ENCODE assay signal across 17 cellular contexts in the genomic region with DNA sequence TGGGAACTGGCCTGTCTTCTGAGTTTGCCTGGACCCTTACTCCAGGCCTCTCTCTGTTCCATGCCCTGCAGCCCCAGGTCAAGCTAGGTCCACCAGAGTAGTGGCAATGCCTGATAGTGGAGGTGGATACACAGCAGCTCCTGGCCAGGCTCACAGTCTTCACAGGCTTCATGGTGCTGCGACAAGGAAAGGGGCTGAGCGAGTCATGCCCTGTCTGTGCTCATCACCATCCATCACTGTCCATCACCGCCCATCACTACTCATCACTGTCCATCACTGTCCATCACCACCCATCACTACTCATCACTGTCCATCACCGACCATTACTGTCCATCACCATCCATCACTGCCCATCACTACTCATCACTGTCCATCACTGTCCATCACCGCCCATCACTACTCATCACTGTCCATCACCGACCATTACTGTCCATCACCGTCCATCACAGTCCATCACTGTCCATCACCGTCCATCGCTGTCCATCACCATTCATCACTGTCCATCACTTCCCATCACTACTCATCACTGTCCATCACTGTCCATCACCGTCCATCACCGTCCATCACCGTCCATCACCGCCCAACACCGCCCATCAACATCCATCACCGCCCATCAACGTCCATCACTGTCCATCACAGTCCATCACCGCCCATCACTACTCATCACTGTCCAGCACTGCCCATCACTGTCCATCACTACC. TPM values are rescaled to one million over a fixed set of nuclear protein-coding genes. Genes with fewer than 3 reads are reported as not detected.
DNase-seq lines count a peak whose midpoint lies in the region; ATAC-seq, FAIRE-seq and TF ChIP-seq lines count a peak whose summit lies in the region.
"Had no signal": no experiment of that assay in that cellular context is flagged by ENCODE, and none has a peak within 500 bp of the region (broad histone marks: within the 10 kb centered on the region; RNA-seq: fewer than 3 reads in every experiment).

No MANE protein-coding gene starts in this region.

- H3K9me3 Mint-ChIP-seq in activated CD4-positive, alpha-beta memory T cell treated with anti-CD3 and anti-CD28 coated beads for 36 hours = no peaks in the 10 kb centered on the region
- H3K9me3 Mint-ChIP-seq: CD4-positive, alpha-beta T cell had no signal

- peak overlapping the region; percentile 57 for H4K8ac ChIP-seq in neuronal stem cell (ENCODE audit: low read depth, low read length)

- H3K9ac ChIP-seq in K562 (ENCODE audit: insufficient read depth in 1 of 2, low read depth in 2 of 2, low read length in 2 of 2) = no peak overlapping the region
- H3K9ac ChIP-seq in neuronal stem cell (ENCODE audit: low read depth, low read length, poor library complexity) = peak overlapping the region; percentile 60

- no peak overlapping the region for H4K91ac ChIP-seq in neuronal stem cell (ENCODE audit: low read depth, low read length, poor library complexity)

- peak overlapping the region; percentile 25 for H2BK12ac ChIP-seq in neuronal stem cell (ENCODE audit: low read length)

- no peak overlapping the region for H3K27ac ChIP-seq in K562 (ENCODE audit: extremely low read depth, low read depth, low read length)
- no peak overlapping the region for H3K27ac ChIP-seq in neuronal stem cell (replicated peaks; ENCODE audit: low read length)
- H3K27ac ChIP-seq in tibial artery = no peak overlapping the region
- H3K27ac ChIP-seq: PC-9 had no signal

- H3K9me3 ChIP-seq in K562 (replicated peaks; ENCODE audit: control insufficient read depth, insufficient read depth, low read depth, low read length) = no peaks in the 10 kb centered on the region
- peaks cover 0 to 4% of the 10 kb centered on the region in 2 donors for H3K9me3 ChIP-seq in neuronal stem cell (replicated peaks in 1 of 2; ENCODE audit: control insufficient read depth in 2 of 2, insufficient read depth in 1 of 2, low read depth in 1 of 2, low read length in 2 of 2)
- H3K9me3 ChIP-seq in tibial artery = no peaks in the 10 kb centered on the region

- H3K79me2 ChIP-seq in K562 (ENCODE audit: control insufficient read depth, insufficient read depth, low read length) = no peaks in the 10 kb centered on the region

- 24% methylated on average over 14 of the region's 17 CpGs for WGBS in K562 (ENCODE audit: insufficient coverage, low coverage, missing lambda C conversion rate)
- WGBS in neuronal stem cell (ENCODE audit: extremely low coverage in 2 of 2, insufficient read length in 2 of 2, insufficient replicate concordance in 1 of 2), 2 donors = 100% methylated on average over 7 of the region's 17 CpGs; no CpG with 5 or more reads in 1 of the 2 donors

- no TSS peak for BruUV-seq in K562 (replicated peaks; lab: Mats Ljungman, UMichigan)

- H3K4me1 ChIP-seq in K562 (replicated peaks in 1 of 2; ENCODE audit: control insufficient read depth in 2 of 2, insufficient read depth in 2 of 2, low read length in 2 of 2) = no peaks in the 10 kb centered on the region
- H3K4me1 ChIP-seq in neuronal stem cell (ENCODE audit: control insufficient read depth in 2 of 2, insufficient read depth in 1 of 2, low read depth in 1 of 2, low read length in 2 of 2) = peaks cover 7 to 11% of the 10 kb centered on the region in 2 donors
- H3K4me1 ChIP-seq in tibial artery = no peaks in the 10 kb centered on the region

- no peak overlapping the region for H2AFZ ChIP-seq in K562 (ENCODE audit: low read depth, low read length)
- H2AFZ ChIP-seq in neuronal stem cell (ENCODE audit: low read length) = no peak overlapping the region
- H2AFZ ChIP-seq: PC-9 had no signal

- no peak overlapping the region for H2BK5ac ChIP-seq in neuronal stem cell (ENCODE audit: low read length)

- H3K4me2 ChIP-seq in K562 (ENCODE audit: insufficient read depth, low read length) = no peak overlapping the region
- no peak overlapping the region for H3K4me2 ChIP-seq in neuronal stem cell (ENCODE audit: insufficient read depth, low read length, poor library complexity, severe bottlenecking)
- H3K4me2 ChIP-seq: PC-9 had no signal

- CTCF ChIA-PET in HEK293T (lab: Yijun Ruan, JAX) = no interaction called here
- CTCF ChIA-PET in K562 (lab: Yijun Ruan, JAX; ENCODE audit: low intra/inter-chr PET ratio) = no interaction called here
- CTCF ChIA-PET in activated CD4-positive, alpha-beta memory T cell treated with anti-CD3 and anti-CD28 coated beads for 36 hours (lab: Charles Lee) = no interaction called here

- no peaks in the 10 kb centered on the region for H3K9me1 ChIP-seq in K562 (ENCODE audit: control insufficient read depth, insufficient read depth, low read length)

- H2BK120ac ChIP-seq in neuronal stem cell (ENCODE audit: low read depth, low read length) = peak overlapping the region; percentile 62

- POLR2A ChIA-PET in HEK293T (lab: Yijun Ruan, JAX) (no interaction called here), K562 (lab: Yijun Ruan, JAX) (no interaction called here)
- POLR2A ChIA-PET in activated CD4-positive, alpha-beta memory T cell treated with anti-CD3 and anti-CD28 coated beads for 36 hours (lab: Charles Lee) = no interaction called here

- FAIRE-seq in K562 (lab: Jason Lieb, UNC) = no peak

- H3K4me3 Mint-ChIP-seq in activated CD4-positive, alpha-beta memory T cell treated with anti-CD3 and anti-CD28 coated beads for 36 hours = no peak overlapping the region
- H3K4me3 Mint-ChIP-seq: CD4-positive, alpha-beta T cell had no signal

- no peak overlapping the region for H3K14ac ChIP-seq in neuronal stem cell (ENCODE audit: low read length)

- no peaks in the 10 kb centered on the region for H3K79me1 ChIP-seq in neuronal stem cell (ENCODE audit: low read depth, low read length)

- H3K27me3 ChIP-seq in K562 (ENCODE audit: control insufficient read depth in 2 of 2, insufficient read depth in 2 of 2, low read length in 2 of 2) (peaks cover 4 to 33% of the 10 kb centered on the region in 2 experiments; a peak in 4 of 5 replicates), neuronal stem cell (ENCODE audit: control insufficient read depth in 3 of 3, insufficient read depth in 3 of 3, low read depth in 1 of 3, low read length in 3 of 3) (peaks cover 0 to 4% (median 0%) of the 10 kb centered on the region in 3 experiments), tibial artery (peaks cover 0 to 56% of the 10 kb centered on the region in 2 donors)

- peaks cover 20% of the 10 kb centered on the region for H3K27me3 Mint-ChIP-seq in activated CD4-positive, alpha-beta memory T cell treated with anti-CD3 and anti-CD28 coated beads for 36 hours

- TF ChIP-seq POLR2A in K562 (conservative IDR thresholded peaks at IDR 0.05) = no peak

- H3K27ac Mint-ChIP-seq in activated CD4-positive, alpha-beta memory T cell treated with anti-CD3 and anti-CD28 coated beads for 36 hours = no peak overlapping the region
- H3K27ac Mint-ChIP-seq: CD4-positive, alpha-beta T cell had no signal

- no peak overlapping the region for H3K4ac ChIP-seq in neuronal stem cell (ENCODE audit: low read length)

- peak overlapping the region; percentile 86 for H2AK5ac ChIP-seq in neuronal stem cell (ENCODE audit: low read depth, low read length)

- H3K36me3 ChIP-seq in K562 (ENCODE audit: control insufficient read depth, insufficient read depth, low read length) (no peaks in the 10 kb centered on the region), neuronal stem cell (replicated peaks in 1 of 2; ENCODE audit: control insufficient read depth in 2 of 2, insufficient read depth in 2 of 2, low read length in 2 of 2) (no peaks in the 10 kb centered on the region), tibial artery (no peaks in the 10 kb centered on the region)

- peak overlapping the region; percentile 59 for H3K23ac ChIP-seq in neuronal stem cell (ENCODE audit: low read depth, low read length, poor library complexity)

- TF ChIP-seq CTCF in K562 (IDR thresholded peaks at IDR 0.05 in 2 of 3, conservative IDR thresholded peaks at IDR 0.05 in 1 of 3; ENCODE audit: insufficient read depth in 2 of 3, low read depth in 1 of 3, low read length in 3 of 3) (no peak), tibial artery (IDR thresholded peaks at IDR 0.05) (no peak)

- H3K36me3 Mint-ChIP-seq in activated CD4-positive, alpha-beta memory T cell treated with anti-CD3 and anti-CD28 coated beads for 36 hours = no peaks in the 10 kb centered on the region

- peak overlapping the region; percentile 49 for H3K18ac ChIP-seq in neuronal stem cell (ENCODE audit: low read length)

- in situ Hi-C loops in K562 (cut with MboI) = no loop called here

- TF ChIP-seq EP300 in K562 (IDR thresholded peaks at IDR 0.05; ENCODE audit: low read length) = no peak

- no peaks in the 10 kb centered on the region for H3K4me1 Mint-ChIP-seq in activated CD4-positive, alpha-beta memory T cell treated with anti-CD3 and anti-CD28 coated beads for 36 hours (ENCODE audit: low read depth)

- intact Hi-C loops in K562 (cut with micrococcal nuclease) (no loop called here), tibial artery (cut with DNase I; ENCODE audit: low total_unique reads) (no loop called here)
- intact Hi-C loops in activated CD4-positive, alpha-beta memory T cell treated with anti-CD3 and anti-CD28 coated beads for 36 hours (cut with micrococcal nuclease) = no loop called here

- peak overlapping the region; percentile 90 for H2BK15ac ChIP-seq in neuronal stem cell (ENCODE audit: low read length)

- H3K4me3 ChIP-seq in K562 = no peak overlapping the region
- H3K4me3 ChIP-seq in neuronal stem cell (ENCODE audit: low read length in 2 of 2) = peak overlapping the region in 1 of 2 donors; percentile 41
- no peak overlapping the region for H3K4me3 ChIP-seq in tibial artery
- H3K4me3 ChIP-seq: PC-9 had no signal

- no peak for ATAC-seq in K562
- no peak for ATAC-seq in HG02973 (IDR thresholded peaks at IDR 0.05; ENCODE audit: unreplicated experiment)
- ATAC-seq: Right ventricle myocardium inferior had no signal

- H4K20me1 ChIP-seq in K562 (replicated peaks; ENCODE audit: control insufficient read depth, insufficient read depth, low read length) = no peaks in the 10 kb centered on the region

- DNase-seq in HEK293T (ENCODE audit: extremely low spot score) (no peak), K562 (ENCODE audit: extremely low read depth in 1 of 4, low spot score in 3 of 4) (no peak), neuronal stem cell (ENCODE audit: low spot score) (no peak), tibial artery (peak; percentile 12 to 29), dedifferentiated amniotic fluid mesenchymal stem cell (ENCODE audit: extremely low spot score) (no peak)
- no peak for DNase-seq in activated CD4-positive, alpha-beta memory T cell treated with anti-CD3 and anti-CD28 coated beads for 36 hours
- DNase-seq: ACHN, GF-D8, Kasumi-1, NCI-H187 treated with DMSO at 0.1 percent for 48 hours, NCI-H446, NCI-H748 treated with DMSO at 0.1 percent for 48 hours, PC-9 had no signal

- no peak for TF ChIP-seq RAD21 in K562 (CRISPR knock-in tag; conservative IDR thresholded peaks at IDR 0.05 in 1 of 2, IDR thresholded peaks at IDR 0.05 in 1 of 2)

RNA-seq across cellular contexts. Expression of a gene that starts 57.1 kb away (rescaled TPM):
- not detected in 2 replicates for total RNA-seq in K562 (2011; cell fraction: chromatin; rRNA removed; ENCODE audit: low replicate concordance)
- not detected in 2 replicates for total RNA-seq in K562 (2011; cell fraction: nucleolus; rRNA removed)
- total RNA-seq in K562 (2011; cell fraction: nucleoplasm; rRNA removed) = not detected in 2 replicates
- not detected in 2 replicates for total RNA-seq in K562 (2014; rRNA removed)
- total RNA-seq in K562 (2014; rRNA removed; fragmentation: Illumina TruSeq; extraction: Trizol) = not detected in 2 replicates
- not detected in 2 replicates for total RNA-seq in K562 (2015; rRNA removed; fragmentation: Illumina TruSeq; extraction: Trizol)
- total RNA-seq in K562 (2021) = not detected in 2 replicates
- not detected in 2 replicates for polyA plus RNA-seq in K562 (2011; rRNA removed)
- not detected in 2 replicates for polyA plus RNA-seq in K562 (2011; cell fraction: cytosol; rRNA removed)
- polyA plus RNA-seq in K562 (2011; cell fraction: nucleus; rRNA removed) = not detected in 2 replicates
- polyA plus RNA-seq in K562 (2012) = not detected in 2 replicates
- not detected in 2 replicates for polyA plus RNA-seq in K562 (2014; fragmentation: Illumina TruSeq; extraction: Trizol)
- not detected for polyA plus RNA-seq in K562 (2014; fragmentation: Nextera tagmentation; extraction: Ambion mirVana)
- not detected in 2 replicates for polyA plus RNA-seq in K562 (2014; rRNA removed)
- not detected in 2 replicates for polyA minus RNA-seq in K562 (2011; rRNA and poly(A)+ RNA removed)
- not detected in 2 replicates for polyA minus RNA-seq in K562 (2011; cell fraction: cytosol; rRNA and poly(A)+ RNA removed)
- polyA minus RNA-seq in K562 (2011; cell fraction: nucleus; rRNA and poly(A)+ RNA removed) = not detected in 2 replicates
- 0.08 TPM for polyA plus RNA-seq in neuronal stem cell (2013, experiment 1 of 2)
- not detected for polyA plus RNA-seq in neuronal stem cell (2013, experiment 2 of 2)
- total RNA-seq in activated CD4-positive, alpha-beta memory T cell treated with anti-CD3 and anti-CD28 coated beads for 36 hours = not detected
- total RNA-seq: CD4-positive, alpha-beta T cell; H4; PC-9; Right ventricle myocardium inferior had no signal

Comparison
In these comparisons a context has a peak if more than half of its experiments do, and no peak if none do; other contexts are left out.
1. DNase-seq: peak in tibial artery (2 of 2); none in HEK293T (single experiment), K562 (0 of 4), neuronal stem cell (single experiment), dedifferentiated amniotic fluid mesenchymal stem cell (single experiment) and activated CD4-positive, alpha-beta memory T cell treated with anti-CD3 and anti-CD28 coated beads for 36 hours (single experiment).